Comparison of ENCODE assay signal across 1 cellular context in genomic region chr17:75904749-75905521, GRCh38.
TF ChIP-seq lines count a peak whose summit lies in the region.

Gene MRPL38, minus strand, starts transcription at chr17:75904884. Its CDS starts 9 bp downstream, at chr17:75904875.

TF ChIP-seq in K562, 482 proteins besides CTCF, POLR2A, EP300 and RAD21 (continued from another document and continues in another):
- TF ChIP-seq DLX4 (CRISPR knock-in tag; IDR thresholded peaks at IDR 0.05) (no peak), TCF7 (IDR thresholded peaks at IDR 0.05; ENCODE audit: borderline replicate concordance) (no peak), ZNF507 (tag; conservative IDR thresholded peaks at IDR 0.05) (no peak), ZNF134 (CRISPR knock-in tag; conservative IDR thresholded peaks at IDR 0.05) (no peak), ZNF445 (CRISPR knock-in tag; IDR thresholded peaks at IDR 0.05; ENCODE audit: low read depth) (no peak), ZNF165 (CRISPR knock-in tag; IDR thresholded peaks at IDR 0.05; ENCODE audit: borderline replicate concordance) (no peak), TAL1 (IDR thresholded peaks at IDR 0.05) (no peak), TARDBP (IDR thresholded peaks at IDR 0.05) (peak; percentile 91), ZC3H4 (CRISPR knock-in tag; IDR thresholded peaks at IDR 0.05; ENCODE audit: borderline replicate concordance) (no peak), THRB (CRISPR knock-in tag; conservative IDR thresholded peaks at IDR 0.05) (no peak), ZKSCAN8 (CRISPR knock-in tag; IDR thresholded peaks at IDR 0.05) (no peak), SMARCA4 (IDR thresholded peaks at IDR 0.05) (no peak), TAF15 (IDR thresholded peaks at IDR 0.05; ENCODE audit: low read depth, low read length) (no peak), CTBP1 (IDR thresholded peaks at IDR 0.05; ENCODE audit: borderline replicate concordance) (peak; percentile 97), NBN (IDR thresholded peaks at IDR 0.05; ENCODE audit: low read depth) (peak; percentile 57), MNT (conservative IDR thresholded peaks at IDR 0.05) (peak; percentile 59 to 89; a peak in 3 of 4 replicates), CCNT2 (IDR thresholded peaks at IDR 0.05; ENCODE audit: borderline replicate concordance, extremely low read depth, insufficient read length, low read depth, low read length) (peak; percentile 89), ID3 (CRISPR knock-in tag; IDR thresholded peaks at IDR 0.05) (no peak), ID3 (tag; IDR thresholded peaks at IDR 0.05) (no peak), NCOA4 (IDR thresholded peaks at IDR 0.05; ENCODE audit: partially characterized antibody) (no peak), C11orf30 (IDR thresholded peaks at IDR 0.05; ENCODE audit: low read depth) (peak; percentile 76), PTTG1 (tag; IDR thresholded peaks at IDR 0.05; ENCODE audit: low read depth) (no peak), KAT2B (IDR thresholded peaks at IDR 0.05; ENCODE audit: low read depth, low read length) (no peak), ATF3 (IDR thresholded peaks at IDR 0.05) (no peak), ATF3 (CRISPR knock-in tag; conservative IDR thresholded peaks at IDR 0.05) (peak; percentile 86), MTA3 (IDR thresholded peaks at IDR 0.05; ENCODE audit: borderline replicate concordance) (peak; percentile 84), ZNF175 (CRISPR knock-in tag; IDR thresholded peaks at IDR 0.05; ENCODE audit: low read depth) (no peak), GTF2E2 (tag; IDR thresholded peaks at IDR 0.05) (no peak), SRSF1 (IDR thresholded peaks at IDR 0.05; ENCODE audit: low read depth, low read length) (no peak), OTX1 (CRISPR knock-in tag; IDR thresholded peaks at IDR 0.05) (no peak), DPF2 (IDR thresholded peaks at IDR 0.05) (no peak), MIER1 (IDR thresholded peaks at IDR 0.05; ENCODE audit: low read depth) (no peak), ZNF431 (CRISPR knock-in tag; IDR thresholded peaks at IDR 0.05) (no peak), E2F4 (CRISPR knock-in tag; IDR thresholded peaks at IDR 0.05; ENCODE audit: low read depth) (no peak), ZBTB1 (CRISPR knock-in tag; IDR thresholded peaks at IDR 0.05; ENCODE audit: borderline replicate concordance, low read depth) (peak; percentile 62; the same call in 1 of the 2 replicates), TBP (optimal IDR thresholded peaks at IDR 0.05; ENCODE audit: low read depth, low read length) (peak; percentile 81), ZBTB34 (CRISPR knock-in tag; IDR thresholded peaks at IDR 0.05) (no peak), FOXK2 (conservative IDR thresholded peaks at IDR 0.05 in 1 of 2, IDR thresholded peaks at IDR 0.05 in 1 of 2; ENCODE audit: low read depth in 2 of 2) (no peak), CCAR2 (IDR thresholded peaks at IDR 0.05; ENCODE audit: low read depth, low read length) (no peak), GMEB1 (CRISPR knock-in tag; IDR thresholded peaks at IDR 0.05) (peak; percentile 56; the same call in 1 of the 2 replicates), NCOA1 (IDR thresholded peaks at IDR 0.05; ENCODE audit: low read depth) (no peak), SMARCC2 (IDR thresholded peaks at IDR 0.05; ENCODE audit: low read depth) (no peak), PTRF (tag; IDR thresholded peaks at IDR 0.05) (no peak)
- TF ChIP-seq, protein P1, sequence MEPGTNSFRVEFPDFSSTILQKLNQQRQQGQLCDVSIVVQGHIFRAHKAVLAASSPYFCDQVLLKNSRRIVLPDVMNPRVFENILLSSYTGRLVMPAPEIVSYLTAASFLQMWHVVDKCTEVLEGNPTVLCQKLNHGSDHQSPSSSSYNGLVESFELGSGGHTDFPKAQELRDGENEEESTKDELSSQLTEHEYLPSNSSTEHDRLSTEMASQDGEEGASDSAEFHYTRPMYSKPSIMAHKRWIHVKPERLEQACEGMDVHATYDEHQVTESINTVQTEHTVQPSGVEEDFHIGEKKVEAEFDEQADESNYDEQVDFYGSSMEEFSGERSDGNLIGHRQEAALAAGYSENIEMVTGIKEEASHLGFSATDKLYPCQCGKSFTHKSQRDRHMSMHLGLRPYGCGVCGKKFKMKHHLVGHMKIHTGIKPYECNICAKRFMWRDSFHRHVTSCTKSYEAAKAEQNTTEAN (CRISPR knock-in tag; IDR thresholded peaks at IDR 0.05), result no peak
- TF ChIP-seq, protein P2, sequence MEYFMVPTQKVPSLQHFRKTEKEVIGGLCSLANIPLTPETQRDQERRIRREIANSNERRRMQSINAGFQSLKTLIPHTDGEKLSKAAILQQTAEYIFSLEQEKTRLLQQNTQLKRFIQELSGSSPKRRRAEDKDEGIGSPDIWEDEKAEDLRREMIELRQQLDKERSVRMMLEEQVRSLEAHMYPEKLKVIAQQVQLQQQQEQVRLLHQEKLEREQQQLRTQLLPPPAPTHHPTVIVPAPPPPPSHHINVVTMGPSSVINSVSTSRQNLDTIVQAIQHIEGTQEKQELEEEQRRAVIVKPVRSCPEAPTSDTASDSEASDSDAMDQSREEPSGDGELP (CRISPR knock-in tag; IDR thresholded peaks at IDR 0.05; ENCODE audit: borderline replicate concordance), result peak; percentile 97
- TF ChIP-seq, protein P3, sequence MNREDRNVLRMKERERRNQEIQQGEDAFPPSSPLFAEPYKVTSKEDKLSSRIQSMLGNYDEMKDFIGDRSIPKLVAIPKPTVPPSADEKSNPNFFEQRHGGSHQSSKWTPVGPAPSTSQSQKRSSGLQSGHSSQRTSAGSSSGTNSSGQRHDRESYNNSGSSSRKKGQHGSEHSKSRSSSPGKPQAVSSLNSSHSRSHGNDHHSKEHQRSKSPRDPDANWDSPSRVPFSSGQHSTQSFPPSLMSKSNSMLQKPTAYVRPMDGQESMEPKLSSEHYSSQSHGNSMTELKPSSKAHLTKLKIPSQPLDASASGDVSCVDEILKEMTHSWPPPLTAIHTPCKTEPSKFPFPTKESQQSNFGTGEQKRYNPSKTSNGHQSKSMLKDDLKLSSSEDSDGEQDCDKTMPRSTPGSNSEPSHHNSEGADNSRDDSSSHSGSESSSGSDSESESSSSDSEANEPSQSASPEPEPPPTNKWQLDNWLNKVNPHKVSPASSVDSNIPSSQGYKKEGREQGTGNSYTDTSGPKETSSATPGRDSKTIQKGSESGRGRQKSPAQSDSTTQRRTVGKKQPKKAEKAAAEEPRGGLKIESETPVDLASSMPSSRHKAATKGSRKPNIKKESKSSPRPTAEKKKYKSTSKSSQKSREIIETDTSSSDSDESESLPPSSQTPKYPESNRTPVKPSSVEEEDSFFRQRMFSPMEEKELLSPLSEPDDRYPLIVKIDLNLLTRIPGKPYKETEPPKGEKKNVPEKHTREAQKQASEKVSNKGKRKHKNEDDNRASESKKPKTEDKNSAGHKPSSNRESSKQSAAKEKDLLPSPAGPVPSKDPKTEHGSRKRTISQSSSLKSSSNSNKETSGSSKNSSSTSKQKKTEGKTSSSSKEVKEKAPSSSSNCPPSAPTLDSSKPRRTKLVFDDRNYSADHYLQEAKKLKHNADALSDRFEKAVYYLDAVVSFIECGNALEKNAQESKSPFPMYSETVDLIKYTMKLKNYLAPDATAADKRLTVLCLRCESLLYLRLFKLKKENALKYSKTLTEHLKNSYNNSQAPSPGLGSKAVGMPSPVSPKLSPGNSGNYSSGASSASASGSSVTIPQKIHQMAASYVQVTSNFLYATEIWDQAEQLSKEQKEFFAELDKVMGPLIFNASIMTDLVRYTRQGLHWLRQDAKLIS (CRISPR knock-in tag; IDR thresholded peaks at IDR 0.05), result peak; percentile 98
- TF ChIP-seq, protein P4, sequence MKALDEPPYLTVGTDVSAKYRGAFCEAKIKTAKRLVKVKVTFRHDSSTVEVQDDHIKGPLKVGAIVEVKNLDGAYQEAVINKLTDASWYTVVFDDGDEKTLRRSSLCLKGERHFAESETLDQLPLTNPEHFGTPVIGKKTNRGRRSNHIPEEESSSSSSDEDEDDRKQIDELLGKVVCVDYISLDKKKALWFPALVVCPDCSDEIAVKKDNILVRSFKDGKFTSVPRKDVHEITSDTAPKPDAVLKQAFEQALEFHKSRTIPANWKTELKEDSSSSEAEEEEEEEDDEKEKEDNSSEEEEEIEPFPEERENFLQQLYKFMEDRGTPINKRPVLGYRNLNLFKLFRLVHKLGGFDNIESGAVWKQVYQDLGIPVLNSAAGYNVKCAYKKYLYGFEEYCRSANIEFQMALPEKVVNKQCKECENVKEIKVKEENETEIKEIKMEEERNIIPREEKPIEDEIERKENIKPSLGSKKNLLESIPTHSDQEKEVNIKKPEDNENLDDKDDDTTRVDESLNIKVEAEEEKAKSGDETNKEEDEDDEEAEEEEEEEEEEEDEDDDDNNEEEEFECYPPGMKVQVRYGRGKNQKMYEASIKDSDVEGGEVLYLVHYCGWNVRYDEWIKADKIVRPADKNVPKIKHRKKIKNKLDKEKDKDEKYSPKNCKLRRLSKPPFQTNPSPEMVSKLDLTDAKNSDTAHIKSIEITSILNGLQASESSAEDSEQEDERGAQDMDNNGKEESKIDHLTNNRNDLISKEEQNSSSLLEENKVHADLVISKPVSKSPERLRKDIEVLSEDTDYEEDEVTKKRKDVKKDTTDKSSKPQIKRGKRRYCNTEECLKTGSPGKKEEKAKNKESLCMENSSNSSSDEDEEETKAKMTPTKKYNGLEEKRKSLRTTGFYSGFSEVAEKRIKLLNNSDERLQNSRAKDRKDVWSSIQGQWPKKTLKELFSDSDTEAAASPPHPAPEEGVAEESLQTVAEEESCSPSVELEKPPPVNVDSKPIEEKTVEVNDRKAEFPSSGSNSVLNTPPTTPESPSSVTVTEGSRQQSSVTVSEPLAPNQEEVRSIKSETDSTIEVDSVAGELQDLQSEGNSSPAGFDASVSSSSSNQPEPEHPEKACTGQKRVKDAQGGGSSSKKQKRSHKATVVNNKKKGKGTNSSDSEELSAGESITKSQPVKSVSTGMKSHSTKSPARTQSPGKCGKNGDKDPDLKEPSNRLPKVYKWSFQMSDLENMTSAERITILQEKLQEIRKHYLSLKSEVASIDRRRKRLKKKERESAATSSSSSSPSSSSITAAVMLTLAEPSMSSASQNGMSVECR (CRISPR knock-in tag; IDR thresholded peaks at IDR 0.05), result no peak; the same call in 1 of the 2 replicates
